8 cellular contexts compared by ENCODE assay signal in the genomic region with DNA sequence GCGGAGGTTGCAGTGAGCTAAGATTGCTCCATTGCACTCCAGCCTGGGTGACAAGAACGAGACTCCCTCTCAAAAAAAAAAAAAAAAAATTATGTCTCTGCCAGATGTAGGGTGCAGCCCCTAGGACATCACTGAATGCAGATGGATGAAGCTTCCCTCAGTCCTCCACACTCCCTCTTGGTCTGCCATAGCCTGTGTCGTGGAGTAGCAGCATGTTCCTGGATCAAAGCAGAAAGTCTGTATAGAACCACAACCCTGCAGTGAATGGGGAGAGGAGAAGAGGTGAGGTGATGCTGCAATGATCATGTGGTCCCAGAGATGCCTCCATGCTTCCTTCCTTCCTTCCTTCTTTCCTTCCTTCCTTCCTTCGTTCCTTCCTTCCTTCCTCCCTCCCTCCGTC. TPM values are rescaled to one million over a fixed set of nuclear protein-coding genes. Genes with fewer than 3 reads are reported as not detected.
"Had no signal": no experiment of that assay in that cellular context is flagged by ENCODE, and none has a peak within 500 bp of the region (broad histone marks: within the 10 kb centered on the region; RNA-seq: fewer than 3 reads in every experiment).

No MANE protein-coding gene starts in this region.

- H3K27ac ChIP-seq: HL-60 had no signal

- H3K27me3 Mint-ChIP-seq: IgD-negative memory B cell had no signal

- H3K27ac Mint-ChIP-seq: GM23338, H9, HFFc6, IgD-negative memory B cell had no signal

- H3K4me2 ChIP-seq: GM23338 had no signal

- H2AFZ ChIP-seq: GM23338 had no signal

- H3K4me3 ChIP-seq: GM23338 had no signal

- H3K9me3 Mint-ChIP-seq: GM23338, H9, HFFc6, IgD-negative memory B cell had no signal

- H3K36me3 Mint-ChIP-seq: IgD-negative memory B cell had no signal

- DNase-seq: H9, HCEC 1CT, HFFc6, KBM-7 had no signal

- ATAC-seq: GM23338, HepG2 had no signal

- H3K4me3 Mint-ChIP-seq: GM23338, H9, HFFc6, IgD-negative memory B cell had no signal

RNA-seq across cellular contexts. Expression of a gene that starts 15.3 kb away (rescaled TPM):
- polyA plus RNA-seq: IgD-negative memory B cell had no signal
